ENCODE assay signal across 11 cellular contexts in genomic region chr16:54932737-54933254, GRCh38. TPM values are rescaled to one million over a fixed set of nuclear protein-coding genes. Genes with fewer than 3 reads are reported as not detected.
A peak's percentile ranks its signal among the peaks of the same experiment; 100 is the strongest.
DNase-seq lines count a peak whose midpoint lies in the region; ATAC-seq and TF ChIP-seq lines count a peak whose summit lies in the region.
"Had no signal": no experiment of that assay in that cellular context is flagged by ENCODE, and none has a peak within 500 bp of the region (broad histone marks: within the 10 kb centered on the region; RNA-seq: fewer than 3 reads in every experiment).

No MANE protein-coding gene starts in this region.

- peaks cover 0 to 12% (median 0%) of the 10 kb centered on the region in 9 donors for H3K9me3 Mint-ChIP-seq in naive thymus-derived CD8-positive, alpha-beta T cell

- no peak for DNase-seq in AG09309 (ENCODE audit: low read depth)
- DNase-seq in H7, result peak; percentile 85
- no peak for DNase-seq in naive thymus-derived CD8-positive, alpha-beta T cell
- no peak for DNase-seq in germinal center (ENCODE audit: low spot score)
- DNase-seq in NOMO-1 (lab: John Stamatoyannopoulos, UW; ENCODE audit: unreplicated experiment in 2 of 2), result no peak
- DNase-seq in NCI-H2227 (lab: John Stamatoyannopoulos, UW; ENCODE audit: unreplicated experiment), result no peak
- DNase-seq: islet precursor cell; stimulated activated CD4-positive, alpha-beta T cell treated with anti-CD3 and anti-CD28 coated beads, Interleukin-1b, Interleukin-23, amount 100 ng/mL, for 48 hours had no signal

- ATAC-seq in naive thymus-derived CD8-positive, alpha-beta T cell, result no peak
- no peak for ATAC-seq in HG03378 (IDR thresholded peaks at IDR 0.05; ENCODE audit: unreplicated experiment)

- peak overlapping the region in 7 of 10 donors; percentile 22 to 79 (median 53) for H3K4me3 Mint-ChIP-seq in naive thymus-derived CD8-positive, alpha-beta T cell
- H3K4me3 Mint-ChIP-seq: central memory CD8-positive, alpha-beta T cell had no signal

- H3K36me3 Mint-ChIP-seq in naive thymus-derived CD8-positive, alpha-beta T cell, result peaks cover 0 to 19% (median 0%) of the 10 kb centered on the region in 3 donors

- H3K27me3 Mint-ChIP-seq in naive thymus-derived CD8-positive, alpha-beta T cell, result peaks cover 31 to 86% (median 56%) of the 10 kb centered on the region in 5 donors

- peaks cover 14 to 49% (median 47%) of the 10 kb centered on the region in 4 donors for H3K4me1 Mint-ChIP-seq in naive thymus-derived CD8-positive, alpha-beta T cell

- peak overlapping the region; percentile 58 for H3K4me3 ChIP-seq in AG09309 (ENCODE audit: control insufficient read depth, low read depth, low read length)
- peak overlapping the region; percentile 10 for H3K4me3 ChIP-seq in H7 (ENCODE audit: insufficient read depth, low read depth, low read length)
- H3K4me3 ChIP-seq in ectodermal cell (ENCODE audit: insufficient read depth, low read depth, low read length), result peak overlapping the region; percentile 81

- H3K27ac Mint-ChIP-seq in naive thymus-derived CD8-positive, alpha-beta T cell, result peak overlapping the region in 1 of 10 donors; percentile 63

- peak; percentile 35 for TF ChIP-seq CTCF in AG09309 (IDR thresholded peaks at IDR 0.05; ENCODE audit: control insufficient read depth, insufficient read depth, low read depth, low read length, missing control alignments)

- H3K36me3 ChIP-seq in H7 (replicated peaks; ENCODE audit: control insufficient read depth, insufficient read depth, low read length), result no peaks in the 10 kb centered on the region
- H3K36me3 ChIP-seq in ectodermal cell (ENCODE audit: control insufficient read depth, insufficient read depth, low read length), result no peaks in the 10 kb centered on the region

- H3K4me1 ChIP-seq in ectodermal cell (ENCODE audit: control insufficient read depth, insufficient read depth, low read length), result peaks cover 10% of the 10 kb centered on the region

- no peak overlapping the region for H3K27ac ChIP-seq in ectodermal cell (ENCODE audit: insufficient read depth, low read depth, low read length, poor library complexity, severe bottlenecking)

- 0 to 1% methylated on average over 52 of the region's 52 CpGs for WGBS in ectodermal cell, 2 experiments

- no peaks in the 10 kb centered on the region for H3K9me3 ChIP-seq in ectodermal cell (ENCODE audit: control insufficient read depth, low read length)

- POLR2A ChIA-PET in naive thymus-derived CD8-positive, alpha-beta T cell (lab: Charles Lee), result interaction anchor here (0.6 kb wide), 1 partner anchor 21 kb away, joined by 3 read pairs; no protein-coding TSS in a partner anchor

- H3K27me3 ChIP-seq in H7 (ENCODE audit: control insufficient read depth, insufficient read depth, low read length) (peaks cover 79% of the 10 kb centered on the region), ectodermal cell (ENCODE audit: control insufficient read depth, insufficient read depth, low read length, poor library complexity, severe bottlenecking) (peaks cover 65% of the 10 kb centered on the region)

RNA-seq across cellular contexts. Expression of gene IRX5, which starts 2.1 kb away (rescaled TPM):
- 1.2 and 1.5 TPM in 2 replicates for total RNA-seq in H7 (2014; rRNA removed; shearing (Covaris generic))
- 10.4 TPM for polyA plus RNA-seq in ectodermal cell (2013, experiment 1 of 4)
- 8.4 TPM for polyA plus RNA-seq in ectodermal cell (2013, experiment 2 of 4)
- 16.8 TPM for polyA plus RNA-seq in ectodermal cell (2013, experiment 3 of 4)
- polyA plus RNA-seq in ectodermal cell (2013, experiment 4 of 4), result 16.0 TPM
- not detected for total RNA-seq in naive thymus-derived CD8-positive, alpha-beta T cell
- polyA plus RNA-seq in naive thymus-derived CD8-positive, alpha-beta T cell, result not detected

Comparison
In these comparisons a context has a peak if more than half of its experiments do, and no peak if none do; other contexts are left out.
1. H3K4me3 ChIP-seq: peak in every context shown above with its lines; median percentile 81 in ectodermal cell; 58 in AG09309; 10 in H7.